In the genomic region with DNA sequence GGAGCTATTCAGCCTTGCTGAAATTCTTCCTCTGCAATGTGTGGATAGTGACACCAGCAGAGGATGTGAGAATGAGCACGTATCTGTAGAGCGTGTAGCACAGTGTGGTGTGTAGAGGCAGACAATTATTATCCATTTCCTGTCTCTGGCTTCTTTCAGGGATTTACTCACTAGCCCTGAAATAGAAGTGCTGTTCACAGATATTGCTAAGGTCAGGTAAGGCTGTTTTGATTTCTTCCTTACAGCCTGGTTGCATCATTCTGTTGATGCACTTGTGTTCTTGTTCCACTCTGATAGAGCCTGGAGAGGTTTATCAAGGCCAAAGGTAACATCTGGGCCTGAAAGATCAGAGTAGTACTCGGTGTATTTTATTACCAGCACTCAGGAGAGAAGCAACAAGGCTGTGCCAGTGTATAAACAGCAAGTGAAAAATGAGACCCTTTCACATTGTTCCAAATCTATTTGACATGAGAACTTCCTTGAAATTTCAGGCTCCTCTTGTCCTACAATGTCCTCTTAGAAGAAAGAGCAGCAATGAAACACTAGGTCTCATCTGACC, we compare ENCODE assay signal across 8 cellular contexts. TPM values are rescaled to one million over a fixed set of nuclear protein-coding genes. Genes with fewer than 3 reads are reported as not detected.
A peak's percentile ranks its signal among the peaks of the same experiment; 100 is the strongest.
DNase-seq lines count a peak whose midpoint lies in the region; ATAC-seq and TF ChIP-seq lines count a peak whose summit lies in the region.

No MANE protein-coding gene starts in this region.

- DNase-seq in heart right ventricle (no peak), right cardiac atrium (no peak), NCI-H510A treated with DMSO at 0.1 percent for 48 hours (lab: John Stamatoyannopoulos, UW) (peak; percentile 81), fibroblast of the aortic adventitia (ENCODE audit: low read depth) (peak; percentile 25), HuH-7 (ENCODE audit: low spot score) (no peak), coronary artery (ENCODE audit: low spot score) (no peak)

- no peaks in the 10 kb centered on the region for H3K9me3 ChIP-seq in heart right ventricle
- no peaks in the 10 kb centered on the region for H3K9me3 ChIP-seq in right cardiac atrium (ENCODE audit: control insufficient read depth, low read length)

- H3K4me1 ChIP-seq in heart right ventricle (peaks cover 0 to 11% (median 0%) of the 10 kb centered on the region in 9 donors), right cardiac atrium (ENCODE audit: control insufficient read depth, insufficient read depth, low read length) (no peaks in the 10 kb centered on the region)

- 38 to 41% methylated on average over 3 of the region's 3 CpGs for WGBS in heart right ventricle, 2 donors
- WGBS in right cardiac atrium = 59% methylated on average over 3 of the region's 3 CpGs

- no peak overlapping the region for H3K4me3 ChIP-seq in heart right ventricle
- H3K4me3 ChIP-seq in right cardiac atrium (ENCODE audit: low read length) = no peak overlapping the region
- H3K4me3 ChIP-seq in fibroblast of the aortic adventitia (ENCODE audit: low read depth, low read length) = no peak overlapping the region
- no peak overlapping the region for H3K4me3 ChIP-seq in coronary artery

- intact Hi-C loops in heart right ventricle (cut with DNase I) = no loop called here
- intact Hi-C loops in right cardiac atrium (cut with DNase I) = no loop called here

- TF ChIP-seq CTCF in heart right ventricle (IDR thresholded peaks at IDR 0.05) (no peak), fibroblast of the aortic adventitia (IDR thresholded peaks at IDR 0.05; ENCODE audit: insufficient read depth, low read length) (no peak), coronary artery (IDR thresholded peaks at IDR 0.05) (no peak)

- H3K27me3 ChIP-seq in heart right ventricle (no peaks in the 10 kb centered on the region), right cardiac atrium (ENCODE audit: control insufficient read depth, insufficient read depth) (no peaks in the 10 kb centered on the region)

- H3K27ac ChIP-seq in heart right ventricle = peak overlapping the region in 2 of 10 donors; percentile 36 to 48
- no peak overlapping the region for H3K27ac ChIP-seq in right cardiac atrium (ENCODE audit: low read length)
- H3K27ac ChIP-seq in coronary artery = no peak overlapping the region

- ATAC-seq in heart right ventricle = peak in 7 of 8 donors; percentile 61 to 97 (median 94)
- ATAC-seq in right cardiac atrium = no peak
- no peak for ATAC-seq in HG03045 (IDR thresholded peaks at IDR 0.05; ENCODE audit: unreplicated experiment)
- ATAC-seq in HG03039 (IDR thresholded peaks at IDR 0.05; ENCODE audit: unreplicated experiment) = no peak

- no peaks in the 10 kb centered on the region for H3K36me3 ChIP-seq in heart right ventricle

RNA-seq across cellular contexts. Expression of a gene that starts 16.7 kb away (rescaled TPM):
- total RNA-seq in heart right ventricle (10 to 100 TPM in 1 of 10 donors, 1 to 10 TPM in 7, under 1 TPM in 2; 0.69 to 11.6 (median 1.5) TPM), right cardiac atrium (under 1 TPM; 0.25 to 0.68 (median 0.51) TPM), fibroblast of the aortic adventitia (ENCODE audit: low replicate concordance) (0.74 and 7.0 TPM in 2 replicates)
- polyA plus RNA-seq in heart right ventricle (10 to 100 TPM in 1 of 2 donors, under 1 TPM in 1; 0.22 to 42.4 TPM), right cardiac atrium (0.93 TPM)

RNA-seq across cellular contexts. Expression of a gene that starts 36.4 kb away (rescaled TPM):
- 10 to 100 TPM in 6 of 10 donors, 1 to 10 TPM in 4; 9.0 to 16.8 (median 10.2) TPM for total RNA-seq in heart right ventricle
- polyA plus RNA-seq in heart right ventricle = 10 to 100 TPM; 18.1 to 23.3 TPM
- total RNA-seq in right cardiac atrium = 10 to 100 TPM; 13.1 to 15.4 (median 13.9) TPM
- 13.1 TPM for polyA plus RNA-seq in right cardiac atrium
- 8.0 and 16.8 TPM in 2 replicates for total RNA-seq in fibroblast of the aortic adventitia (ENCODE audit: low replicate concordance)

RNA-seq across cellular contexts. Expression of a gene that starts 38.0 kb away (rescaled TPM):
- total RNA-seq in heart right ventricle (100 to 1,000 TPM; 110 to 153 (median 125) TPM), right cardiac atrium (100 to 1,000 TPM; 132 to 155 (median 141) TPM), fibroblast of the aortic adventitia (ENCODE audit: low replicate concordance) (48.5 and 69.0 TPM in 2 replicates)
- polyA plus RNA-seq in heart right ventricle (10 to 100 TPM; 64.7 to 88.2 TPM), right cardiac atrium (117 TPM)

RNA-seq across cellular contexts. Expression of a gene that starts 59.1 kb away (rescaled TPM):
- 10 to 100 TPM in 9 of 10 donors, 1 to 10 TPM in 1; 9.6 to 19.8 (median 14.7) TPM for total RNA-seq in heart right ventricle
- polyA plus RNA-seq in heart right ventricle = 10 to 100 TPM; 19.2 to 22.3 TPM
- total RNA-seq in right cardiac atrium = 10 to 100 TPM; 17.5 to 21.5 (median 19.8) TPM
- polyA plus RNA-seq in right cardiac atrium = 18.1 TPM
- 78.9 and 110 TPM in 2 replicates for total RNA-seq in fibroblast of the aortic adventitia (ENCODE audit: low replicate concordance)

Comparison
In these comparisons a context has a peak if more than half of its experiments do, and no peak if none do; other contexts are left out.
1. ATAC-seq: peak in heart right ventricle (7 of 8); none in right cardiac atrium (0 of 2), HG03045 (single experiment) and HG03039 (single experiment).
2. DNase-seq: peak in NCI-H510A treated with DMSO at 0.1 percent for 48 hours (single experiment) and fibroblast of the aortic adventitia (single experiment); none in heart right ventricle (0 of 2), right cardiac atrium (0 of 3), HuH-7 (single experiment) and coronary artery (single experiment).